ENCODE assay signal across 1 cellular context in the genomic region with DNA sequence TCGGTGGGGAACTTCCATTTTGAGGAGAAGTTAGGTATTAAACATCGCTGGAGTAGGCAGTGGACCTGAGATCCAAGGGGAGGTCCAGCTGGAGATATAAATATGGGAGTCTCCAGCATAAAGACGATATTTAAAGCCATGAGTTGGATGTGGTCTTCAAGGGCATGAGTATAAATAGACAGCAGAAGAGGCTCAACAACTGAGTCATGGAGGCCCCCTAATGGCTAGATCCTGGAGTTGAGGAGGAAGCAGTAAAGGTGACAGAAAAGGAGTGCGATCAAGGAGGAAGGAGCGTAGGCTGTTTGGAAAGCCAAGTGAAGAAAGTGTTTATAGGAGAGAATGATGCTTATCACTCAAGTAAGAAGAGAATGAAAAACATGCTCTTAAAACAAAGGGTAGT.
TF ChIP-seq lines count a peak whose summit lies in the region.

No MANE protein-coding gene starts in this region.

TF ChIP-seq in H1, 55 proteins besides CTCF, POLR2A, EP300 and RAD21:
- TF ChIP-seq, protein P1, sequence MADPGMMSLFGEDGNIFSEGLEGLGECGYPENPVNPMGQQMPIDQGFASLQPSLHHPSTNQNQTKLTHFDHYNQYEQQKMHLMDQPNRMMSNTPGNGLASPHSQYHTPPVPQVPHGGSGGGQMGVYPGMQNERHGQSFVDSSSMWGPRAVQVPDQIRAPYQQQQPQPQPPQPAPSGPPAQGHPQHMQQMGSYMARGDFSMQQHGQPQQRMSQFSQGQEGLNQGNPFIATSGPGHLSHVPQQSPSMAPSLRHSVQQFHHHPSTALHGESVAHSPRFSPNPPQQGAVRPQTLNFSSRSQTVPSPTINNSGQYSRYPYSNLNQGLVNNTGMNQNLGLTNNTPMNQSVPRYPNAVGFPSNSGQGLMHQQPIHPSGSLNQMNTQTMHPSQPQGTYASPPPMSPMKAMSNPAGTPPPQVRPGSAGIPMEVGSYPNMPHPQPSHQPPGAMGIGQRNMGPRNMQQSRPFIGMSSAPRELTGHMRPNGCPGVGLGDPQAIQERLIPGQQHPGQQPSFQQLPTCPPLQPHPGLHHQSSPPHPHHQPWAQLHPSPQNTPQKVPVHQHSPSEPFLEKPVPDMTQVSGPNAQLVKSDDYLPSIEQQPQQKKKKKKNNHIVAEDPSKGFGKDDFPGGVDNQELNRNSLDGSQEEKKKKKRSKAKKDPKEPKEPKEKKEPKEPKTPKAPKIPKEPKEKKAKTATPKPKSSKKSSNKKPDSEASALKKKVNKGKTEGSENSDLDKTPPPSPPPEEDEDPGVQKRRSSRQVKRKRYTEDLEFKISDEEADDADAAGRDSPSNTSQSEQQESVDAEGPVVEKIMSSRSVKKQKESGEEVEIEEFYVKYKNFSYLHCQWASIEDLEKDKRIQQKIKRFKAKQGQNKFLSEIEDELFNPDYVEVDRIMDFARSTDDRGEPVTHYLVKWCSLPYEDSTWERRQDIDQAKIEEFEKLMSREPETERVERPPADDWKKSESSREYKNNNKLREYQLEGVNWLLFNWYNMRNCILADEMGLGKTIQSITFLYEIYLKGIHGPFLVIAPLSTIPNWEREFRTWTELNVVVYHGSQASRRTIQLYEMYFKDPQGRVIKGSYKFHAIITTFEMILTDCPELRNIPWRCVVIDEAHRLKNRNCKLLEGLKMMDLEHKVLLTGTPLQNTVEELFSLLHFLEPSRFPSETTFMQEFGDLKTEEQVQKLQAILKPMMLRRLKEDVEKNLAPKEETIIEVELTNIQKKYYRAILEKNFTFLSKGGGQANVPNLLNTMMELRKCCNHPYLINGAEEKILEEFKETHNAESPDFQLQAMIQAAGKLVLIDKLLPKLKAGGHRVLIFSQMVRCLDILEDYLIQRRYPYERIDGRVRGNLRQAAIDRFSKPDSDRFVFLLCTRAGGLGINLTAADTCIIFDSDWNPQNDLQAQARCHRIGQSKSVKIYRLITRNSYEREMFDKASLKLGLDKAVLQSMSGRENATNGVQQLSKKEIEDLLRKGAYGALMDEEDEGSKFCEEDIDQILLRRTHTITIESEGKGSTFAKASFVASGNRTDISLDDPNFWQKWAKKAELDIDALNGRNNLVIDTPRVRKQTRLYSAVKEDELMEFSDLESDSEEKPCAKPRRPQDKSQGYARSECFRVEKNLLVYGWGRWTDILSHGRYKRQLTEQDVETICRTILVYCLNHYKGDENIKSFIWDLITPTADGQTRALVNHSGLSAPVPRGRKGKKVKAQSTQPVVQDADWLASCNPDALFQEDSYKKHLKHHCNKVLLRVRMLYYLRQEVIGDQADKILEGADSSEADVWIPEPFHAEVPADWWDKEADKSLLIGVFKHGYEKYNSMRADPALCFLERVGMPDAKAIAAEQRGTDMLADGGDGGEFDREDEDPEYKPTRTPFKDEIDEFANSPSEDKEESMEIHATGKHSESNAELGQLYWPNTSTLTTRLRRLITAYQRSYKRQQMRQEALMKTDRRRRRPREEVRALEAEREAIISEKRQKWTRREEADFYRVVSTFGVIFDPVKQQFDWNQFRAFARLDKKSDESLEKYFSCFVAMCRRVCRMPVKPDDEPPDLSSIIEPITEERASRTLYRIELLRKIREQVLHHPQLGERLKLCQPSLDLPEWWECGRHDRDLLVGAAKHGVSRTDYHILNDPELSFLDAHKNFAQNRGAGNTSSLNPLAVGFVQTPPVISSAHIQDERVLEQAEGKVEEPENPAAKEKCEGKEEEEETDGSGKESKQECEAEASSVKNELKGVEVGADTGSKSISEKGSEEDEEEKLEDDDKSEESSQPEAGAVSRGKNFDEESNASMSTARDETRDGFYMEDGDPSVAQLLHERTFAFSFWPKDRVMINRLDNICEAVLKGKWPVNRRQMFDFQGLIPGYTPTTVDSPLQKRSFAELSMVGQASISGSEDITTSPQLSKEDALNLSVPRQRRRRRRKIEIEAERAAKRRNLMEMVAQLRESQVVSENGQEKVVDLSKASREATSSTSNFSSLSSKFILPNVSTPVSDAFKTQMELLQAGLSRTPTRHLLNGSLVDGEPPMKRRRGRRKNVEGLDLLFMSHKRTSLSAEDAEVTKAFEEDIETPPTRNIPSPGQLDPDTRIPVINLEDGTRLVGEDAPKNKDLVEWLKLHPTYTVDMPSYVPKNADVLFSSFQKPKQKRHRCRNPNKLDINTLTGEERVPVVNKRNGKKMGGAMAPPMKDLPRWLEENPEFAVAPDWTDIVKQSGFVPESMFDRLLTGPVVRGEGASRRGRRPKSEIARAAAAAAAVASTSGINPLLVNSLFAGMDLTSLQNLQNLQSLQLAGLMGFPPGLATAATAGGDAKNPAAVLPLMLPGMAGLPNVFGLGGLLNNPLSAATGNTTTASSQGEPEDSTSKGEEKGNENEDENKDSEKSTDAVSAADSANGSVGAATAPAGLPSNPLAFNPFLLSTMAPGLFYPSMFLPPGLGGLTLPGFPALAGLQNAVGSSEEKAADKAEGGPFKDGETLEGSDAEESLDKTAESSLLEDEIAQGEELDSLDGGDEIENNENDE (IDR thresholded peaks at IDR 0.05; ENCODE audit: insufficient replicate concordance, low read length), result no peak
- TF ChIP-seq TCF12 (IDR thresholded peaks at IDR 0.05; ENCODE audit: low read depth, low read length), result no peak
